ENCODE assay signal across 1 cellular context in genomic region chr5:124952079-124952478, GRCh38.
TF ChIP-seq lines count a peak whose summit lies in the region.

No MANE protein-coding gene starts in this region.

TF ChIP-seq in GM23338, 12 proteins besides CTCF, POLR2A, EP300 and RAD21 (continued from another document):
- TF ChIP-seq ZNF462 (CRISPR knock-in tag; IDR thresholded peaks at IDR 0.05) (no peak), POLR2AphosphoS5 (IDR thresholded peaks at IDR 0.05; ENCODE audit: low read depth) (no peak), EZH2phosphoT487 (IDR thresholded peaks at IDR 0.05; ENCODE audit: unreplicated experiment) (no peak), JUNB (IDR thresholded peaks at IDR 0.05; ENCODE audit: unreplicated experiment) (no peak), ETS1 (IDR thresholded peaks at IDR 0.05) (no peak), ZNF114 (CRISPR knock-in tag; IDR thresholded peaks at IDR 0.05) (no peak)
